In genomic region chr6:166168616-166169548, GRCh38 we compare ENCODE assay signal across 9 cellular contexts. TPM values are rescaled to one million over a fixed set of nuclear protein-coding genes. Genes with fewer than 3 reads are reported as not detected.
DNase-seq lines count a peak whose midpoint lies in the region; ATAC-seq, FAIRE-seq and TF ChIP-seq lines count a peak whose summit lies in the region.
"Had no signal": no experiment of that assay in that cellular context is flagged by ENCODE, and none has a peak within 500 bp of the region (broad histone marks: within the 10 kb centered on the region; RNA-seq: fewer than 3 reads in every experiment).

No MANE protein-coding gene starts in this region.

- H3K36me3 Mint-ChIP-seq in Calu3 (ENCODE audit: insufficient read depth, unreplicated experiment) (peaks cover 6% of the 10 kb centered on the region), IgD-negative memory B cell (peaks cover 2% of the 10 kb centered on the region)

- H3K18ac ChIP-seq in trophoblast cell (ENCODE audit: low read length): no peak overlapping the region

- no peak overlapping the region for H4K91ac ChIP-seq in trophoblast cell (ENCODE audit: low read depth, low read length)

- no peak for FAIRE-seq in endothelial cell of umbilical vein (lab: Jason Lieb, UNC)

- no peaks in the 10 kb centered on the region for H3K9me3 ChIP-seq in endothelial cell of umbilical vein (replicated peaks; ENCODE audit: control insufficient read depth, insufficient read depth, low read length)
- peaks cover 8% of the 10 kb centered on the region for H3K9me3 ChIP-seq in trophoblast cell (ENCODE audit: insufficient read depth, low read depth, low read length)

- no peaks in the 10 kb centered on the region for H3K9me1 ChIP-seq in endothelial cell of umbilical vein (replicated peaks; ENCODE audit: control insufficient read depth, extremely low read depth, insufficient read depth, low read length)

- intact Hi-C loops in Calu3 (cut with micrococcal nuclease; ENCODE audit: unreplicated experiment) (no loop called here), endothelial cell of umbilical vein (cut with micrococcal nuclease) (no loop called here)

- no peak overlapping the region for H3K27ac ChIP-seq in endothelial cell of umbilical vein (ENCODE audit: insufficient read depth, low read depth, low read length)
- no peak overlapping the region for H3K27ac ChIP-seq in trophoblast cell (ENCODE audit: low read depth, low read length)

- BruUV-seq in Calu3 (replicated peaks; lab: Mats Ljungman, UMichigan) (no TSS peak), endothelial cell of umbilical vein (replicated peaks; lab: Mats Ljungman, UMichigan) (no TSS peak)

- no peaks in the 10 kb centered on the region for H4K20me1 ChIP-seq in endothelial cell of umbilical vein (replicated peaks; ENCODE audit: control insufficient read depth, extremely low read depth, insufficient read depth, low read length)

- H3K36me3 ChIP-seq in endothelial cell of umbilical vein (ENCODE audit: control insufficient read depth in 2 of 2, extremely low read depth in 1 of 2, insufficient read depth in 2 of 2, low read length in 2 of 2) (no peaks in the 10 kb centered on the region), trophoblast cell (ENCODE audit: control insufficient read depth in 1 of 2, insufficient read depth in 2 of 2, low read length in 2 of 2) (no peaks in the 10 kb centered on the region)

- no peaks in the 10 kb centered on the region for H3K4me1 ChIP-seq in endothelial cell of umbilical vein (ENCODE audit: control insufficient read depth, extremely low read depth, insufficient read depth, low read length)
- peaks cover 3 to 7% of the 10 kb centered on the region in 2 experiments for H3K4me1 ChIP-seq in trophoblast cell (ENCODE audit: control insufficient read depth in 1 of 2, insufficient read depth in 2 of 2, low read length in 2 of 2)

- no peak overlapping the region for H2BK120ac ChIP-seq in trophoblast cell (ENCODE audit: insufficient read depth, low read length, poor library complexity)

- peak overlapping the region; percentile 65 for H3K4me3 Mint-ChIP-seq in Calu3 (ENCODE audit: low read depth, unreplicated experiment)
- peak overlapping the region; percentile 8 to 79 (median 60) for H3K4me3 Mint-ChIP-seq in IgD-negative memory B cell

- H3K79me2 ChIP-seq in endothelial cell of umbilical vein (ENCODE audit: control insufficient read depth, insufficient read depth, low read length): no peaks in the 10 kb centered on the region
- H3K79me2 ChIP-seq in trophoblast cell (ENCODE audit: control insufficient read depth, insufficient read depth, low read length, poor library complexity): no peaks in the 10 kb centered on the region

- no peak overlapping the region for H3K4ac ChIP-seq in trophoblast cell (ENCODE audit: low read depth, low read length)

- H3K4me2 ChIP-seq in endothelial cell of umbilical vein (ENCODE audit: insufficient read depth, low read length) (no peak overlapping the region), trophoblast cell (ENCODE audit: low read length) (peak overlapping the region; percentile 56)

- no peak overlapping the region for H2AK5ac ChIP-seq in trophoblast cell (ENCODE audit: low read length)

- H3K4me1 Mint-ChIP-seq in Calu3 (ENCODE audit: low read depth, unreplicated experiment) (no peaks in the 10 kb centered on the region), IgD-negative memory B cell (peaks cover 4 to 13% (median 4%) of the 10 kb centered on the region in 3 donors)

- H2BK5ac ChIP-seq in trophoblast cell (ENCODE audit: low read depth, low read length, poor library complexity): no peak overlapping the region

- H3K9me3 Mint-ChIP-seq in Calu3 (ENCODE audit: low read depth, unreplicated experiment) (no peaks in the 10 kb centered on the region), IgD-negative memory B cell (no peaks in the 10 kb centered on the region)

- POLR2A ChIA-PET in endothelial cell of umbilical vein (lab: Charles Lee): no interaction called here

- H3K14ac ChIP-seq in trophoblast cell (ENCODE audit: low read length): no peak overlapping the region

- DNase-seq in Calu3: no peak
- no peak for DNase-seq in endothelial cell of umbilical vein (ENCODE audit: low read depth, low spot score)
- no peak for DNase-seq in trophoblast cell
- DNase-seq in KG1 (lab: John Stamatoyannopoulos, UW): no peak

- ATAC-seq in HG03025 (IDR thresholded peaks at IDR 0.05; ENCODE audit: low FRiP score, unreplicated experiment): no peak
- no peak for ATAC-seq in HG02678 (IDR thresholded peaks at IDR 0.05; ENCODE audit: unreplicated experiment)
- ATAC-seq in HG03565 (IDR thresholded peaks at IDR 0.05; ENCODE audit: unreplicated experiment): no peak

- H3K4me3 ChIP-seq in endothelial cell of umbilical vein (replicated peaks in 1 of 3; ENCODE audit: insufficient read depth in 1 of 3, low read depth in 1 of 3, low read length in 3 of 3): no peak overlapping the region
- peak overlapping the region; percentile 32 for H3K4me3 ChIP-seq in trophoblast cell (ENCODE audit: low read depth, low read length)

- H4K12ac ChIP-seq in trophoblast cell (ENCODE audit: low read depth, low read length): no peak overlapping the region

- H2BK12ac ChIP-seq in trophoblast cell (ENCODE audit: low read length): no peak overlapping the region

- no peak overlapping the region for H3K9ac ChIP-seq in endothelial cell of umbilical vein (replicated peaks; ENCODE audit: extremely low read depth, insufficient read depth, low read length)
- no peak overlapping the region for H3K9ac ChIP-seq in trophoblast cell (ENCODE audit: low read length)

- no peaks in the 10 kb centered on the region for H3K79me1 ChIP-seq in trophoblast cell (ENCODE audit: low read length)

- H3K23ac ChIP-seq in trophoblast cell (ENCODE audit: low read length): no peak overlapping the region

- TF ChIP-seq CTCF in Calu3 (IDR thresholded peaks at IDR 0.05; ENCODE audit: unreplicated experiment): no peak
- TF ChIP-seq CTCF in endothelial cell of umbilical vein (IDR thresholded peaks at IDR 0.05; ENCODE audit: extremely low read depth in 1 of 2, insufficient read depth in 1 of 2, low read depth in 1 of 2, low read length in 2 of 2): no peak

- TF ChIP-seq POLR2A in endothelial cell of umbilical vein (IDR thresholded peaks at IDR 0.05; ENCODE audit: low read depth, low read length): no peak

- no CpG with 5 or more reads among the region's 65 CpGs for WGBS in trophoblast cell (ENCODE audit: extremely low coverage, insufficient coverage, insufficient read length)

- H3K27ac Mint-ChIP-seq in Calu3 (ENCODE audit: unreplicated experiment): no peak overlapping the region
- peak overlapping the region in 1 of 3 donors; percentile 21 for H3K27ac Mint-ChIP-seq in IgD-negative memory B cell

- H3K27me3 ChIP-seq in endothelial cell of umbilical vein (ENCODE audit: control insufficient read depth in 2 of 2, insufficient read depth in 2 of 2, low read length in 2 of 2) (peaks cover 42 to 58% of the 10 kb centered on the region in 2 experiments), trophoblast cell (ENCODE audit: insufficient read depth, low read length) (peaks cover 78% of the 10 kb centered on the region)

- no peak overlapping the region for H2AFZ ChIP-seq in endothelial cell of umbilical vein (ENCODE audit: low read depth, low read length)
- no peak overlapping the region for H2AFZ ChIP-seq in trophoblast cell (ENCODE audit: insufficient read depth, low read length, poor library complexity)

- dilution Hi-C loops in endothelial cell of umbilical vein (cut with MboI; ENCODE audit: extremely low pct_ligation_motif_present, low sequenced_read_pairs): no loop called here

- no peak overlapping the region for H4K8ac ChIP-seq in trophoblast cell (ENCODE audit: low read depth, low read length)

- CTCF ChIA-PET in Calu3 (lab: Charles Lee) (no interaction called here), endothelial cell of umbilical vein (lab: Charles Lee) (no interaction called here)

- H3K27me3 Mint-ChIP-seq in Calu3 (ENCODE audit: unreplicated experiment) (peaks cover 52% of the 10 kb centered on the region), IgD-negative memory B cell (peaks cover 52% of the 10 kb centered on the region)

TF ChIP-seq in endothelial cell of umbilical vein, 7 proteins besides CTCF, POLR2A, EP300 and RAD21:
- TF ChIP-seq JUN (IDR thresholded peaks at IDR 0.05; ENCODE audit: borderline replicate concordance, insufficient read depth, insufficient read length, low read depth) (no peak), EZH2 (IDR thresholded peaks at IDR 0.05; ENCODE audit: borderline replicate concordance, low read depth, low read length, severe bottlenecking) (peak; percentile 69)

RNA-seq across cellular contexts. Expression of gene TBXT, which starts 1.2 kb away (rescaled TPM):
- not detected in 2 replicates for total RNA-seq in Calu3 (2022)
- not detected for polyA plus RNA-seq in IgD-negative memory B cell
- total RNA-seq in endothelial cell of umbilical vein: not detected in 2 replicates
- polyA plus RNA-seq in endothelial cell of umbilical vein: not detected in 2 replicates
- not detected in 2 replicates for polyA plus RNA-seq in endothelial cell of umbilical vein (2011; cell fraction: cytosol; rRNA removed)
- not detected in 2 replicates for polyA plus RNA-seq in endothelial cell of umbilical vein (2011; cell fraction: nucleus; rRNA removed)
- not detected in 2 replicates for polyA plus RNA-seq in endothelial cell of umbilical vein (2012)
- polyA minus RNA-seq in endothelial cell of umbilical vein: not detected in 2 replicates
- not detected for polyA minus RNA-seq in endothelial cell of umbilical vein (2011; cell fraction: cytosol; rRNA and poly(A)+ RNA removed)
- polyA minus RNA-seq in endothelial cell of umbilical vein (2011; cell fraction: nucleus; rRNA and poly(A)+ RNA removed): not detected in 2 replicates
- not detected in 2 replicates for polyA plus RNA-seq in trophoblast cell (2013)
- total RNA-seq: mesenteric fat pad had no signal
